Comparison of ENCODE assay signal across 8 cellular contexts in the genomic region with DNA sequence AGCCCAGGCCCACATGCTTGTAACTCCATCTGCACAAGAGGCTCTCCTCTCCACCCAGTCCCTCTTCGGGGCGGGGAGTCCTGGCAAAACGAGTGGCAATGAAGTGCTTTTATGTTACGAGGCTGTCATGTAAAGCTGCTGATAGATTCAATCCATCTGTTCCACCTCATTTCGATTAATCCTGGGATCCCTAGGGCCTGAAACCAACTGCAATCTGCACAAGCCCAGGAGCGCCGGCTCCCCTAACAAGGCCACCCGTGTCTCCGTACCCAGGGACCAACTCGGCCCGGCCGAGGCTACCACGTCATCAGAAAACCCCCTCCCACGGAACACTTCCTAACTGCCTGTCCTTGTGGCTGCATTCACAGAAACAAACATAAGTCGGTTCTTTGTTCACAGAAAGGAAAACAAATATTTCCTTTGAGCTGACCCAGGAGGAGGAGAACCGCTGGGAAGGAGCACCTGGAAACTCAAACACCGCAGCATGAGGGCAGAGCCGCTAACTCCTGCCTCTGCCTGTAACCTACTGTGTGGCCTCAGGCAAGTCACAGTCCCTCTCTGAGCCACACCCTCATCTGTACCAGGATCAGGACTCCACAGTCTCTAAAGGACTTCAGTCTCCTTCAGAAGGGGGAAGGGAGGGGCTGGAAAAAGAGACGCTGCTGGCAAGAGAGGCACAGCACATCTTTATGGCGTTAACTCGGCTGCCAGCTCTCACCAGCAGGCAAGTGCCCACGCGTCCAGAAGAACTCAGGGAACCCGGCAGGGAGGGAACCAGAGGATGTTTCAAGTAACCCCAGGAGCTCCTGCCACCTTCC. TPM values are rescaled to one million over a fixed set of nuclear protein-coding genes. Genes with fewer than 3 reads are reported as not detected.
A peak's percentile ranks its signal among the peaks of the same experiment; 100 is the strongest.
DNase-seq lines count a peak whose midpoint lies in the region; ATAC-seq lines count a peak whose summit lies in the region.

No MANE protein-coding gene starts in this region.

- no peaks in the 10 kb centered on the region for H3K27me3 ChIP-seq in CD4-positive, alpha-beta memory T cell (ENCODE audit: insufficient read depth, low read length)

- DNase-seq in CD4-positive, alpha-beta memory T cell: peak in 1 of 5 donors; percentile 81
- DNase-seq in NCI-H1092 treated with DMSO at 0.1 percent for 48 hours (lab: John Stamatoyannopoulos, UW) (peak; percentile 81), middle frontal gyrus (ENCODE audit: extremely low spot score, low spot score) (peak; percentile 62), NCI-H2227 treated with DMSO at 0.1 percent for 48 hours (lab: John Stamatoyannopoulos, UW) (no peak), NCI-H146 treated with DMSO at 0.1 percent for 48 hours (lab: John Stamatoyannopoulos, UW; ENCODE audit: unreplicated experiment) (no peak), KG1 (lab: John Stamatoyannopoulos, UW) (no peak)
- DNase-seq in activated T-cell treated with anti-CD3 and anti-CD28 coated beads, Interleukin-2, amount 50 U/mL, for 48 hours: peak; percentile 68 to 73

- H3K36me3 ChIP-seq in CD4-positive, alpha-beta memory T cell (ENCODE audit: insufficient read depth, low read length): no peaks in the 10 kb centered on the region

- ATAC-seq in GM19351 (IDR thresholded peaks at IDR 0.05; ENCODE audit: unreplicated experiment): no peak

- peak overlapping the region; percentile 79 for H3K27ac ChIP-seq in CD4-positive, alpha-beta memory T cell (ENCODE audit: low read depth, low read length)

- H3K9me3 Mint-ChIP-seq in CD4-positive, alpha-beta memory T cell: no peaks in the 10 kb centered on the region

- H3K27me3 Mint-ChIP-seq in CD4-positive, alpha-beta memory T cell: no peaks in the 10 kb centered on the region

- H3K4me1 Mint-ChIP-seq in CD4-positive, alpha-beta memory T cell: peaks cover 74 to 100% (median 89%) of the 10 kb centered on the region in 4 donors

- H3K36me3 Mint-ChIP-seq in CD4-positive, alpha-beta memory T cell: peaks cover 4 to 21% of the 10 kb centered on the region in 2 donors

- intact Hi-C loops in CD4-positive, alpha-beta memory T cell (cut with micrococcal nuclease): no loop called here

- peaks cover 99% of the 10 kb centered on the region for H3K4me1 ChIP-seq in CD4-positive, alpha-beta memory T cell (ENCODE audit: insufficient read depth, low read length)

- POLR2A ChIA-PET in CD4-positive, alpha-beta memory T cell (lab: Charles Lee; ENCODE audit: partially characterized antibody): interaction anchor here (1.1 to 15.1 kb wide), 6 partner anchors 15 to 45 kb away, joined by 4 to 268 read pairs (median 100); a partner anchor contains a TSS

- peak overlapping the region; percentile 77 to 91 (median 84) for H3K4me3 Mint-ChIP-seq in CD4-positive, alpha-beta memory T cell

- H3K4me3 ChIP-seq in CD4-positive, alpha-beta memory T cell (ENCODE audit: low read length in 2 of 2): peak overlapping the region; percentile 25

- peak overlapping the region; percentile 93 to 97 (median 95) for H3K27ac Mint-ChIP-seq in CD4-positive, alpha-beta memory T cell

- CTCF ChIA-PET in CD4-positive, alpha-beta memory T cell (lab: Charles Lee; ENCODE audit: partially characterized antibody): interaction anchor here (0.9 to 2.0 kb wide), 6 partner anchors 13 to 57 kb away, joined by 3 to 10 read pairs (median 4); a partner anchor contains a TSS

- H3K9me3 ChIP-seq in CD4-positive, alpha-beta memory T cell (ENCODE audit: control insufficient read depth in 1 of 2, low read length in 2 of 2): no peaks in the 10 kb centered on the region

RNA-seq across cellular contexts. Expression of a gene that starts 47.8 kb away (rescaled TPM):
- 100 to 1,000 TPM; 272 to 293 TPM for total RNA-seq in CD4-positive, alpha-beta memory T cell
- polyA plus RNA-seq in CD4-positive, alpha-beta memory T cell: 10 to 100 TPM; 17.1 to 51.1 TPM

Comparison
In these comparisons a context has a peak if more than half of its experiments do, and no peak if none do; other contexts are left out.
1. DNase-seq: peak in NCI-H1092 treated with DMSO at 0.1 percent for 48 hours (single experiment), activated T-cell treated with anti-CD3 and anti-CD28 coated beads, Interleukin-2, amount 50 U/mL, for 48 hours (2 of 2) and middle frontal gyrus (single experiment); none in NCI-H2227 treated with DMSO at 0.1 percent for 48 hours (single experiment), NCI-H146 treated with DMSO at 0.1 percent for 48 hours (single experiment) and KG1 (single experiment).